ENCODE assay signal across 20 cellular contexts in genomic region chr19:13917888-13918406, GRCh38. TPM values are rescaled to one million over a fixed set of nuclear protein-coding genes. Genes with fewer than 3 reads are reported as not detected.
DNase-seq lines count a peak whose midpoint lies in the region; ATAC-seq and TF ChIP-seq lines count a peak whose summit lies in the region.
"Had no signal": no experiment of that assay in that cellular context is flagged by ENCODE, and none has a peak within 500 bp of the region (broad histone marks: within the 10 kb centered on the region; RNA-seq: fewer than 3 reads in every experiment).

No MANE protein-coding gene starts in this region.

- H3K23ac ChIP-seq in IMR-90 (ENCODE audit: low read depth, low read length): no peak overlapping the region
- no peak overlapping the region for H3K23ac ChIP-seq in trophoblast cell (ENCODE audit: low read length)

- whole genome bisulfite sequencing in IMR-90 (ENCODE audit: extremely low coverage in 2 of 2, insufficient read length in 1 of 2), 2 experiments: 91% methylated on average over 4 of the region's 14 CpGs; no CpG with 5 or more reads in 1 of the 2 experiments
- WGBS in trophoblast cell (ENCODE audit: extremely low coverage, insufficient coverage, insufficient read length): no CpG with 5 or more reads among the region's 14 CpGs

- H2BK120ac ChIP-seq in IMR-90 (ENCODE audit: low read depth, low read length) (no peak overlapping the region), trophoblast cell (ENCODE audit: insufficient read depth, low read length, poor library complexity) (no peak overlapping the region)

- peak overlapping the region; percentile 2; the same call in 1 of the 2 replicates for H3K27ac ChIP-seq in C4-2B
- no peak overlapping the region for H3K27ac ChIP-seq in IMR-90 (ENCODE audit: insufficient read depth, low read length)
- H3K27ac ChIP-seq in left ventricle myocardium inferior (replicated peaks): peak overlapping the region; percentile 65
- H3K27ac ChIP-seq in trophoblast cell (ENCODE audit: low read depth, low read length): no peak overlapping the region

- H4K5ac ChIP-seq in IMR-90 (ENCODE audit: low read depth, low read length): no peak overlapping the region

- DNase-seq in IMR-90 (no peak), left ventricle myocardium inferior (peak; percentile 40), trophoblast cell (no peak), anterior cingulate cortex (lab: John Stamatoyannopoulos, UW) (no peak)
- no peak for DNase-seq in activated CD4-positive, alpha-beta T cell treated with anti-CD3 and anti-CD28 coated beads for 4 hours
- no peak for DNase-seq in activated CD4-positive, alpha-beta T cell treated with anti-CD3 and anti-CD28 coated beads for 36 hours
- DNase-seq: ACHN; CD4-positive, alpha-beta memory T cell; DMS79; GOT3; KG1; NCI-H1105; NCI-H1694 treated with DMSO at 0.1 percent for 48 hours; NCI-H2171 treated with DMSO at 0.1 percent for 48 hours; NCI-H774; SIG-M5 had no signal

- H4K91ac ChIP-seq in IMR-90 (ENCODE audit: insufficient read depth, low read depth, low read length) (no peak overlapping the region), trophoblast cell (ENCODE audit: low read depth, low read length) (no peak overlapping the region)

- no TSS peak for BruUV-seq in IMR-90 (replicated peaks; lab: Mats Ljungman, UMichigan)

- H3K27me3 ChIP-seq in IMR-90 (ENCODE audit: control insufficient read depth, insufficient read depth, low read length): no peaks in the 10 kb centered on the region
- H3K27me3 ChIP-seq in left ventricle myocardium inferior (ENCODE audit: low read depth): no peaks in the 10 kb centered on the region
- no peaks in the 10 kb centered on the region for H3K27me3 ChIP-seq in trophoblast cell (ENCODE audit: insufficient read depth, low read length)

- H3K79me1 ChIP-seq in IMR-90 (ENCODE audit: low read depth in 1 of 2, low read length in 2 of 2) (no peaks in the 10 kb centered on the region), trophoblast cell (ENCODE audit: low read length) (no peaks in the 10 kb centered on the region)

- CTCF ChIA-PET in IMR-90 (lab: Yijun Ruan, JAX): no interaction called here
- CTCF ChIA-PET in activated CD4-positive, alpha-beta T cell treated with anti-CD3 and anti-CD28 coated beads for 36 hours (lab: Charles Lee): interaction anchor here (1.3 kb wide), 1 partner anchor 114 kb away, joined by 6 read pairs; the partner anchor contains the start of gene IL27RA

- no peak overlapping the region for H2AK5ac ChIP-seq in IMR-90 (ENCODE audit: low read depth, low read length)
- no peak overlapping the region for H2AK5ac ChIP-seq in trophoblast cell (ENCODE audit: low read length)

- H4K8ac ChIP-seq in IMR-90 (ENCODE audit: low read depth in 2 of 2, low read length in 2 of 2) (no peak overlapping the region), trophoblast cell (ENCODE audit: low read depth, low read length) (no peak overlapping the region)

- H3K36me3 ChIP-seq in IMR-90 (ENCODE audit: control insufficient read depth, insufficient read depth, low read length): peaks cover 45% of the 10 kb centered on the region
- H3K36me3 ChIP-seq in left ventricle myocardium inferior: peaks cover 96% of the 10 kb centered on the region
- H3K36me3 ChIP-seq in trophoblast cell (ENCODE audit: control insufficient read depth in 1 of 2, insufficient read depth in 2 of 2, low read length in 2 of 2): peaks cover 45 to 63% of the 10 kb centered on the region in 2 experiments

- intact Hi-C loops in IMR-90 (cut with micrococcal nuclease) (no loop called here), left ventricle myocardium inferior (cut with micrococcal nuclease) (no loop called here)
- intact Hi-C loops in activated CD4-positive, alpha-beta T cell treated with anti-CD3 and anti-CD28 coated beads for 36 hours (cut with DNase I, micrococcal nuclease): no loop called here

- no peak for TF ChIP-seq POLR2A in IMR-90 (IDR thresholded peaks at IDR 0.05; ENCODE audit: low read depth, low read length)

- H2BK5ac ChIP-seq in IMR-90 (ENCODE audit: low read depth, low read length, poor library complexity, severe bottlenecking) (no peak overlapping the region), trophoblast cell (ENCODE audit: low read depth, low read length, poor library complexity) (no peak overlapping the region)

- no peak overlapping the region for H3K4me3 ChIP-seq in IMR-90 (ENCODE audit: insufficient read depth, low read depth, low read length)
- no peak overlapping the region for H3K4me3 ChIP-seq in left ventricle myocardium inferior
- H3K4me3 ChIP-seq in trophoblast cell (ENCODE audit: low read depth, low read length): peak overlapping the region; percentile 53

- TF ChIP-seq RAD21 in IMR-90 (IDR thresholded peaks at IDR 0.05; ENCODE audit: low read length): no peak

- no peak overlapping the region for H4K12ac ChIP-seq in trophoblast cell (ENCODE audit: low read depth, low read length)

- no peak overlapping the region for H3K4me2 ChIP-seq in IMR-90 (ENCODE audit: low read depth, low read length)
- H3K4me2 ChIP-seq in trophoblast cell (ENCODE audit: low read length): no peak overlapping the region

- H3K4ac ChIP-seq in IMR-90 (ENCODE audit: low read depth, low read length): no peak overlapping the region
- H3K4ac ChIP-seq in trophoblast cell (ENCODE audit: low read depth, low read length): no peak overlapping the region

- H3K9me1 ChIP-seq in IMR-90 (ENCODE audit: insufficient read depth, low read length): no peaks in the 10 kb centered on the region

- dilution Hi-C loops in IMR-90 (cut with HindIII; ENCODE audit: low sequenced_read_pairs, unreplicated experiment): no loop called here

- H3K14ac ChIP-seq in IMR-90 (replicated peaks; ENCODE audit: low read depth, low read length) (no peak overlapping the region), trophoblast cell (ENCODE audit: low read length) (no peak overlapping the region)

- H3K9me3 ChIP-seq in IMR-90 (ENCODE audit: control insufficient read depth, insufficient read depth, low read length) (peaks cover 4% of the 10 kb centered on the region), left ventricle myocardium inferior (replicated peaks) (peaks cover 4% of the 10 kb centered on the region), trophoblast cell (ENCODE audit: insufficient read depth, low read depth, low read length) (peaks cover 10% of the 10 kb centered on the region)

- H3K4me1 ChIP-seq in IMR-90 (ENCODE audit: control insufficient read depth, insufficient read depth, low read length) (peaks cover 2% of the 10 kb centered on the region; the same call in 1 of the 2 replicates), left ventricle myocardium inferior (peaks cover 10% of the 10 kb centered on the region), trophoblast cell (ENCODE audit: control insufficient read depth in 1 of 2, insufficient read depth in 2 of 2, low read length in 2 of 2) (no peaks in the 10 kb centered on the region)

- no peak overlapping the region for H3K9ac ChIP-seq in IMR-90 (ENCODE audit: low read depth, low read length)
- H3K9ac ChIP-seq in trophoblast cell (ENCODE audit: low read length): peak overlapping the region; percentile 19

- H3K27me3 Mint-ChIP-seq in activated CD4-positive, alpha-beta T cell treated with anti-CD3 and anti-CD28 coated beads for 36 hours: no peaks in the 10 kb centered on the region
- H3K27me3 Mint-ChIP-seq: CD4-positive, alpha-beta memory T cell had no signal

- no peaks in the 10 kb centered on the region for H3K79me2 ChIP-seq in trophoblast cell (ENCODE audit: control insufficient read depth, insufficient read depth, low read length, poor library complexity)

- in situ Hi-C loops in IMR-90 (cut with MboI; ENCODE audit: low sequenced_read_pairs): no loop called here

- H3K4me3 Mint-ChIP-seq in activated CD4-positive, alpha-beta T cell treated with anti-CD3 and anti-CD28 coated beads for 36 hours: no peak overlapping the region
- H3K4me3 Mint-ChIP-seq: CD4-positive, alpha-beta memory T cell had no signal

- H2BK20ac ChIP-seq in IMR-90 (ENCODE audit: low read depth, low read length): no peak overlapping the region

- no peak overlapping the region for H2BK15ac ChIP-seq in IMR-90 (ENCODE audit: low read depth, low read length)

- ATAC-seq in IMR-90 (ENCODE audit: low read depth): no peak
- ATAC-seq in activated CD4-positive, alpha-beta T cell treated with anti-CD3 and anti-CD28 coated beads for 36 hours: no peak
- ATAC-seq: Panc1 had no signal

- TF ChIP-seq CTCF in C4-2B (conservative IDR thresholded peaks at IDR 0.05) (no peak), IMR-90 (conservative IDR thresholded peaks at IDR 0.05; ENCODE audit: low read depth, low read length) (no peak), left ventricle myocardium inferior (IDR thresholded peaks at IDR 0.05; ENCODE audit: borderline replicate concordance) (no peak)

- H3K9me3 Mint-ChIP-seq in activated CD4-positive, alpha-beta T cell treated with anti-CD3 and anti-CD28 coated beads for 36 hours (ENCODE audit: low read depth): peaks cover 6% of the 10 kb centered on the region
- H3K9me3 Mint-ChIP-seq: CD4-positive, alpha-beta memory T cell had no signal

- no peak overlapping the region for H3K27ac Mint-ChIP-seq in activated CD4-positive, alpha-beta T cell treated with anti-CD3 and anti-CD28 coated beads for 36 hours
- H3K27ac Mint-ChIP-seq: CD4-positive, alpha-beta memory T cell had no signal

- H3K56ac ChIP-seq in IMR-90 (ENCODE audit: extremely low read depth, insufficient read depth, low read length): no peak overlapping the region

- no peaks in the 10 kb centered on the region for H3K4me1 Mint-ChIP-seq in activated CD4-positive, alpha-beta T cell treated with anti-CD3 and anti-CD28 coated beads for 36 hours

- no peaks in the 10 kb centered on the region for H4K20me1 ChIP-seq in IMR-90 (ENCODE audit: insufficient read depth, low read length)

- H3K36me3 Mint-ChIP-seq in activated CD4-positive, alpha-beta T cell treated with anti-CD3 and anti-CD28 coated beads for 36 hours (ENCODE audit: low read depth): peaks cover 38% of the 10 kb centered on the region

- H2AK9ac ChIP-seq in IMR-90 (replicated peaks; ENCODE audit: low read depth, low read length, poor library complexity): peak overlapping the region; percentile 72

- H2BK12ac ChIP-seq in trophoblast cell (ENCODE audit: low read length): no peak overlapping the region

- POLR2A ChIA-PET in IMR-90 (lab: Charles Lee; ENCODE audit: unreplicated experiment): no interaction called here
- POLR2A ChIA-PET in activated CD4-positive, alpha-beta T cell treated with anti-CD3 and anti-CD28 coated beads for 36 hours (lab: Charles Lee): no interaction called here

- H3K18ac ChIP-seq in IMR-90 (ENCODE audit: low read depth, low read length): no peak overlapping the region
- no peak overlapping the region for H3K18ac ChIP-seq in trophoblast cell (ENCODE audit: low read length)

- H2AFZ ChIP-seq in IMR-90 (replicated peaks; ENCODE audit: low read length, poor library complexity) (no peak overlapping the region), trophoblast cell (ENCODE audit: insufficient read depth, low read length, poor library complexity) (no peak overlapping the region)

RNA-seq across cellular contexts. Expression of gene CC2D1A, which starts 11.9 kb away (rescaled TPM):
- total RNA-seq in IMR-90 (2012; rRNA removed) (3.9 and 4.1 TPM in 2 replicates), left ventricle myocardium inferior (20.1 TPM)
- 12.4 and 14.7 TPM in 2 replicates for polyA plus RNA-seq in IMR-90 (2012; rRNA removed)
- polyA plus RNA-seq in IMR-90 (2012; cell fraction: cytosol; rRNA removed): 13.0 and 18.1 TPM in 2 replicates
- polyA plus RNA-seq in IMR-90 (2012; cell fraction: nucleus; rRNA removed; ENCODE audit: low replicate concordance): 70.8 and 113 TPM in 2 replicates
- 17.6 and 17.8 TPM in 2 replicates for polyA plus RNA-seq in trophoblast cell (2013)
- 10 to 100 TPM; 30.2 to 34.3 TPM for total RNA-seq in activated CD4-positive, alpha-beta T cell treated with anti-CD3 and anti-CD28 coated beads for 36 hours

RNA-seq across cellular contexts. Expression of gene BRME1, which starts 12.0 kb away (rescaled TPM):
- 0.18 and 0.28 TPM in 2 replicates for total RNA-seq in IMR-90 (2012; rRNA removed)
- 0.38 and 0.56 TPM in 2 replicates for polyA plus RNA-seq in IMR-90 (2012; rRNA removed)
- 0.03 and 0.48 TPM in 2 replicates for polyA plus RNA-seq in IMR-90 (2012; cell fraction: cytosol; rRNA removed)
- 0.92 and 1.6 TPM in 2 replicates for polyA plus RNA-seq in IMR-90 (2012; cell fraction: nucleus; rRNA removed; ENCODE audit: low replicate concordance)
- 0.82 TPM for total RNA-seq in left ventricle myocardium inferior
- 1.1 TPM in 2 replicates for polyA plus RNA-seq in trophoblast cell (2013)
- total RNA-seq in activated CD4-positive, alpha-beta T cell treated with anti-CD3 and anti-CD28 coated beads for 36 hours: 1 to 10 TPM; 5.3 to 5.5 TPM

RNA-seq across cellular contexts. Expression of gene PODNL1, which starts 20.3 kb away (rescaled TPM):
- total RNA-seq in IMR-90 (2012; rRNA removed): under 0.01 TPM in 2 replicates
- 2.3 and 2.4 TPM in 2 replicates for polyA plus RNA-seq in IMR-90 (2012; rRNA removed)
- 4.0 and 5.7 TPM in 2 replicates for polyA plus RNA-seq in IMR-90 (2012; cell fraction: cytosol; rRNA removed)
- 2.6 and 6.9 TPM in 2 replicates for polyA plus RNA-seq in IMR-90 (2012; cell fraction: nucleus; rRNA removed; ENCODE audit: low replicate concordance)
- total RNA-seq in left ventricle myocardium inferior: 1.9 TPM
- polyA plus RNA-seq in trophoblast cell (2013): 0.47 and 0.49 TPM in 2 replicates
- under 1 TPM; 0.25 to 0.46 TPM for total RNA-seq in activated CD4-positive, alpha-beta T cell treated with anti-CD3 and anti-CD28 coated beads for 36 hours
- total RNA-seq: CD4-positive, alpha-beta memory T cell; NCI-H460 had no signal
- polyA plus RNA-seq: CD4-positive, alpha-beta memory T cell had no signal

RNA-seq across cellular contexts. Expression of gene DCAF15, which starts 34.4 kb away (rescaled TPM):
- total RNA-seq in IMR-90 (2012; rRNA removed) (6.8 and 7.5 TPM in 2 replicates), left ventricle myocardium inferior (17.0 TPM)
- polyA plus RNA-seq in IMR-90 (2012; rRNA removed): 31.0 and 31.9 TPM in 2 replicates
- 12.6 and 27.6 TPM in 2 replicates for polyA plus RNA-seq in IMR-90 (2012; cell fraction: cytosol; rRNA removed)
- polyA plus RNA-seq in IMR-90 (2012; cell fraction: nucleus; rRNA removed; ENCODE audit: low replicate concordance): 116 and 298 TPM in 2 replicates
- polyA plus RNA-seq in trophoblast cell (2013): 28.8 and 29.9 TPM in 2 replicates
- total RNA-seq in activated CD4-positive, alpha-beta T cell treated with anti-CD3 and anti-CD28 coated beads for 36 hours: 10 to 100 TPM; 55.8 to 61.6 TPM

RNA-seq across cellular contexts. Expression of gene NANOS3, which starts 41.0 kb away (rescaled TPM):
- total RNA-seq in IMR-90 (2012; rRNA removed) (not detected in 2 replicates), left ventricle myocardium inferior (1.3 TPM)
- polyA plus RNA-seq in IMR-90 (2012; rRNA removed): 0.63 and 0.85 TPM in 2 replicates
- polyA plus RNA-seq in IMR-90 (2012; cell fraction: cytosol; rRNA removed): 0.36 and 0.53 TPM in 2 replicates
- 2.2 and 3.8 TPM in 2 replicates for polyA plus RNA-seq in IMR-90 (2012; cell fraction: nucleus; rRNA removed; ENCODE audit: low replicate concordance)
- polyA plus RNA-seq in trophoblast cell (2013): 1.8 and 2.0 TPM in 2 replicates
- total RNA-seq in activated CD4-positive, alpha-beta T cell treated with anti-CD3 and anti-CD28 coated beads for 36 hours: 1 to 10 TPM; 1.2 to 1.6 TPM
- total RNA-seq: CD4-positive, alpha-beta memory T cell; M059J; NCI-H460 had no signal
- polyA plus RNA-seq: CD4-positive, alpha-beta memory T cell had no signal

Comparison
In these comparisons a context has a peak if more than half of its experiments do, and no peak if none do; other contexts are left out.
1. H3K27ac ChIP-seq: peak in C4-2B (single experiment) and left ventricle myocardium inferior (single experiment); none in IMR-90 (single experiment) and trophoblast cell (single experiment).